Comparison of ENCODE assay signal across 8 cellular contexts in the genomic region with DNA sequence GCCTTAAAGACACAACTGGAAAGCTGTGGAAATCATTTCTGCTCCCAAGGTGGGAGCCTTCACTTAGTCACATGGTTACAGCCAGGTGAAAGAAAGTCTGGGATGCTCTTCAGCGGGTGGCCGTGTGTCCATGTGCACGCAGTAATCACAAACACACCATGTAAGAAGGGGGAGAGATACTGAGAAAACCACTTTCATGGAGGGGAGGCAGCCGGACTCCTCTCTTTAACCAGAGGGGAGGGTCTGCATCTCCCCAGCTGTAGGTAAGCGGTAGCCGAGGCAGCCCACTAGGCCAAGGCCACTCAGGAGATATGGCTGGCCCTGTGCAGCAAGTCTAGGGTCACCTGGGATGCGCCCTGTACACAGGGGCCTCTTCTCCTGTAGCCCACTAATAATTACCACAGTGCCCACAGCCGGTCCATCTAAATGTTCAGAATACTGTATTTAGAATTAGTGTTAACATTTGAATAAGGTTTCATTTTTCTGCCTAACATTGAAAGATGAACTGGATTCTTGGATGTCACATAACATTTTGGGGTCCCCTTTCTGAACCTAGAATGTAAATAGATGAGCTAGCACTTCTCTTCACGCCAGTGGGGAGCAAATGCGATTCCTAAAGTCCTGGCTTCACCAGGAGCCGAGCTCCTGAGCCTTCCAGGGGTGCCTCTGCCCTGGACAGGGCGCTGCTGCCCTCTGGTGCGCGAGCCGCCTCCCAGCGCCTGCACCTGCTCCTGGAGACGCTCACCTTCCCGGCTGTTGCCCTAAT.
DNase-seq lines count a peak whose midpoint lies in the region; ATAC-seq and TF ChIP-seq lines count a peak whose summit lies in the region.

No MANE protein-coding gene starts in this region.

- ATAC-seq in HG02763 (IDR thresholded peaks at IDR 0.05; ENCODE audit: unreplicated experiment), result peak; percentile 66

- H3K4me3 ChIP-seq in foreskin fibroblast (ENCODE audit: low read depth in 1 of 2, low read length in 2 of 2), result no peak overlapping the region

- DNase-seq in NOMO-1 (lab: John Stamatoyannopoulos, UW; ENCODE audit: unreplicated experiment in 2 of 2), result peak; percentile 23 to 33
- DNase-seq in NOMO-1 treated with dmso at 0.1 percent for 144 hours (lab: John Stamatoyannopoulos, UW; ENCODE audit: unreplicated experiment), result no peak
- peak; percentile 36 for DNase-seq in NCI-H345 treated with DMSO at 0.1 percent for 48 hours (lab: John Stamatoyannopoulos, UW; ENCODE audit: unreplicated experiment)
- peak; percentile 44 for DNase-seq in activated CD8-positive, alpha-beta memory T cell treated with anti-CD3 and anti-CD28 coated beads, Interleukin-2, amount 50 U/mL, for 4 hours
- DNase-seq in foreskin fibroblast, result no peak
- peak; percentile 25 for DNase-seq in pons (ENCODE audit: low spot score)
- no peak for DNase-seq in epidermal melanocyte (ENCODE audit: insufficient read length, low spot score)

- peak; percentile 31 for TF ChIP-seq CTCF in foreskin fibroblast (IDR thresholded peaks at IDR 0.05; ENCODE audit: low read depth, low read length)

Comparison
In these comparisons a context has a peak if more than half of its experiments do, and no peak if none do; other contexts are left out.
1. DNase-seq: peak in NOMO-1 (2 of 2), NCI-H345 treated with DMSO at 0.1 percent for 48 hours (single experiment), activated CD8-positive, alpha-beta memory T cell treated with anti-CD3 and anti-CD28 coated beads, Interleukin-2, amount 50 U/mL, for 4 hours (single experiment) and pons (single experiment); none in NOMO-1 treated with dmso at 0.1 percent for 144 hours (single experiment), foreskin fibroblast (0 of 2) and epidermal melanocyte (single experiment).